9 cellular contexts compared by ENCODE assay signal in genomic region chr19:45598267-45599011, GRCh38. TPM values are rescaled to one million over a fixed set of nuclear protein-coding genes. Genes with fewer than 3 reads are reported as not detected.
DNase-seq lines count a peak whose midpoint lies in the region; ATAC-seq, FAIRE-seq and TF ChIP-seq lines count a peak whose summit lies in the region.
"Had no signal": no experiment of that assay in that cellular context is flagged by ENCODE, and none has a peak within 500 bp of the region (broad histone marks: within the 10 kb centered on the region; RNA-seq: fewer than 3 reads in every experiment).

No MANE protein-coding gene starts in this region.

- H4K20me1 ChIP-seq in neural cell (ENCODE audit: insufficient read depth): no peaks in the 10 kb centered on the region

- no peak for TF ChIP-seq EP300 in neural cell (conservative IDR thresholded peaks at IDR 0.05; ENCODE audit: poor library complexity, severe bottlenecking)

- H3K4me1 Mint-ChIP-seq in CD8-positive, alpha-beta T cell (ENCODE audit: low read depth): peaks cover 28% of the 10 kb centered on the region

- intact Hi-C loops in CD8-positive, alpha-beta T cell (cut with DNase I, micrococcal nuclease): no loop called here

- H3K9ac ChIP-seq in neural cell (ENCODE audit: low read length): no peak overlapping the region

- no peaks in the 10 kb centered on the region for H3K36me3 Mint-ChIP-seq in CD8-positive, alpha-beta T cell

- no peak overlapping the region for H3K27ac Mint-ChIP-seq in CD8-positive, alpha-beta T cell

- no peaks in the 10 kb centered on the region for H3K9me3 Mint-ChIP-seq in CD8-positive, alpha-beta T cell

- H3K4me3 ChIP-seq in CD8-positive, alpha-beta T cell (ENCODE audit: low read depth, low read length): no peak overlapping the region
- peak overlapping the region; percentile 61 for H3K4me3 ChIP-seq in coronary artery
- peak overlapping the region; percentile 13 for H3K4me3 ChIP-seq in neural cell (ENCODE audit: low read length)

- TF ChIP-seq CTCF in CD8-positive, alpha-beta T cell (IDR thresholded peaks at IDR 0.05): no peak
- TF ChIP-seq CTCF in coronary artery (IDR thresholded peaks at IDR 0.05) (no peak), neural cell (IDR thresholded peaks at IDR 0.05; ENCODE audit: poor library complexity, severe bottlenecking) (no peak), GM10248 (IDR thresholded peaks at IDR 0.05; ENCODE audit: control extremely low read depth, extremely low read depth, low read depth, missing control alignments) (no peak)

- DNase-seq in CD8-positive, alpha-beta T cell: peak in 1 of 7 experiments; percentile 13
- DNase-seq in KBM-7 (peak; percentile 17), coronary artery (ENCODE audit: low spot score) (no peak), GM12892 (ENCODE audit: insufficient read length) (no peak), GM10248 (ENCODE audit: extremely low spot score) (no peak), islet precursor cell (no peak), HPDE6-E6E7 (ENCODE audit: extremely low spot score) (no peak)

- CTCF ChIA-PET in CD8-positive, alpha-beta T cell (lab: Charles Lee): interaction anchor here (0.8 to 2.2 kb wide), 5 partner anchors 9 to 47 kb away, joined by 3 to 16 read pairs (median 4); no protein-coding TSS in a partner anchor
- CTCF ChIA-PET in GM10248 (lab: Yijun Ruan, JAX): interaction anchor here (0.6 to 2.1 kb wide), 5 partner anchors 8 to 113 kb away, joined by 3 to 7 read pairs (median 3); no protein-coding TSS in a partner anchor

- POLR2A ChIA-PET in CD8-positive, alpha-beta T cell (lab: Charles Lee): no interaction called here
- POLR2A ChIA-PET in GM10248 (lab: Yijun Ruan, JAX): no interaction called here

- H3K4me1 ChIP-seq in CD8-positive, alpha-beta T cell (ENCODE audit: insufficient read depth, low read length): peaks cover 16% of the 10 kb centered on the region

- H3K79me2 ChIP-seq in neural cell (replicated peaks; ENCODE audit: insufficient read depth, low read length): no peaks in the 10 kb centered on the region

- H3K9me3 ChIP-seq in CD8-positive, alpha-beta T cell (ENCODE audit: low read length): no peaks in the 10 kb centered on the region
- no peaks in the 10 kb centered on the region for H3K9me3 ChIP-seq in neural cell (ENCODE audit: low read length)

- peaks cover 60% of the 10 kb centered on the region for H3K27me3 Mint-ChIP-seq in CD8-positive, alpha-beta T cell (ENCODE audit: low read depth)

- H3K9me2 ChIP-seq in neural cell (ENCODE audit: insufficient read depth, low read length): no peaks in the 10 kb centered on the region

- H3K27ac ChIP-seq in CD8-positive, alpha-beta T cell (ENCODE audit: low read depth, low read length): no peak overlapping the region
- peak overlapping the region in 1 of 2 donors; percentile 63 for H3K27ac ChIP-seq in coronary artery
- H3K27ac ChIP-seq in neural cell (ENCODE audit: low read length): no peak overlapping the region

- H3K4me3 Mint-ChIP-seq in CD8-positive, alpha-beta T cell: peak overlapping the region; percentile 2

- H3F3A ChIP-seq in neural cell (ENCODE audit: insufficient read depth, low read length, poor library complexity, severe bottlenecking): no peaks in the 10 kb centered on the region

- in situ Hi-C loops in KBM-7 (cut with MboI; ENCODE audit: low pct_unique_long_range_greater_than_20kb, low sequenced_read_pairs): no loop called here

- H3K27me3 ChIP-seq in CD8-positive, alpha-beta T cell (ENCODE audit: insufficient read depth, low read length): peaks cover 53% of the 10 kb centered on the region
- H3K27me3 ChIP-seq in neural cell (ENCODE audit: insufficient read depth, low read depth, low read length): peaks cover 83% of the 10 kb centered on the region

- no peak for TF ChIP-seq POLR2A in GM12892 (IDR thresholded peaks at IDR 0.05; ENCODE audit: low read depth, low read length)

- TF ChIP-seq RAD21 in neural cell (conservative IDR thresholded peaks at IDR 0.05): no peak

- no peaks in the 10 kb centered on the region for H3K36me3 ChIP-seq in CD8-positive, alpha-beta T cell (ENCODE audit: insufficient read depth, low read length)
- no peaks in the 10 kb centered on the region for H3K36me3 ChIP-seq in neural cell (ENCODE audit: insufficient read depth, low read length)

- no peak overlapping the region for H2AFZ ChIP-seq in neural cell (ENCODE audit: low read depth, low read length)

- FAIRE-seq in GM12892 (lab: Jason Lieb, UNC): no peak
- FAIRE-seq: frontal cortex had no signal

- peak; percentile 14 for ATAC-seq in CD8-positive, alpha-beta T cell

- no peak overlapping the region for H3K4me2 ChIP-seq in neural cell (ENCODE audit: low read length)

TF ChIP-seq in neural cell, 6 proteins besides CTCF, POLR2A, EP300 and RAD21:
- TF ChIP-seq TAF1 (IDR thresholded peaks at IDR 0.05; ENCODE audit: low read depth): no peak
- no peak for TF ChIP-seq REST (IDR thresholded peaks at IDR 0.05; ENCODE audit: borderline replicate concordance)
- no peak for TF ChIP-seq EZH2 (IDR thresholded peaks at IDR 0.05; ENCODE audit: borderline replicate concordance, insufficient read depth, low read length, poor library complexity, severe bottlenecking)
- TF ChIP-seq SMC3 (conservative IDR thresholded peaks at IDR 0.05; ENCODE audit: poor library complexity): no peak
- TF ChIP-seq MXI1 (conservative IDR thresholded peaks at IDR 0.05; ENCODE audit: poor library complexity, severe bottlenecking): no peak
- no peak for TF ChIP-seq POLR2AphosphoS5 (IDR thresholded peaks at IDR 0.05)

RNA-seq across cellular contexts. Expression of gene GPR4, which starts 3.6 kb away (rescaled TPM):
- total RNA-seq in CD8-positive, alpha-beta T cell: not detected
- polyA plus RNA-seq in neural cell: 0.25 TPM in 1 of 2 replicates, not detected in the other
- polyA minus RNA-seq in neural cell: not detected in 2 replicates
- polyA plus RNA-seq in GM12892 (2012; ENCODE audit: missing spikeins): not detected

RNA-seq across cellular contexts. Expression of gene OPA3, which starts 13.8 kb away (rescaled TPM):
- total RNA-seq in CD8-positive, alpha-beta T cell: 1 to 10 TPM; 5.6 to 5.7 TPM
- polyA plus RNA-seq in neural cell: 3.3 and 6.0 TPM in 2 replicates
- 4.7 and 6.1 TPM in 2 replicates for polyA minus RNA-seq in neural cell
- 6.1 TPM for polyA plus RNA-seq in GM12892 (2012; ENCODE audit: missing spikeins)

RNA-seq across cellular contexts. Expression of gene EML2, which starts 40.8 kb away (rescaled TPM):
- 10 to 100 TPM; 24.0 to 26.5 TPM for total RNA-seq in CD8-positive, alpha-beta T cell
- polyA plus RNA-seq in neural cell: 18.9 and 19.2 TPM in 2 replicates
- 11.7 and 14.1 TPM in 2 replicates for polyA minus RNA-seq in neural cell
- polyA plus RNA-seq in GM12892 (2012; ENCODE audit: missing spikeins): 51.3 TPM
